Comparison of ENCODE assay signal across 24 cellular contexts in the genomic region with DNA sequence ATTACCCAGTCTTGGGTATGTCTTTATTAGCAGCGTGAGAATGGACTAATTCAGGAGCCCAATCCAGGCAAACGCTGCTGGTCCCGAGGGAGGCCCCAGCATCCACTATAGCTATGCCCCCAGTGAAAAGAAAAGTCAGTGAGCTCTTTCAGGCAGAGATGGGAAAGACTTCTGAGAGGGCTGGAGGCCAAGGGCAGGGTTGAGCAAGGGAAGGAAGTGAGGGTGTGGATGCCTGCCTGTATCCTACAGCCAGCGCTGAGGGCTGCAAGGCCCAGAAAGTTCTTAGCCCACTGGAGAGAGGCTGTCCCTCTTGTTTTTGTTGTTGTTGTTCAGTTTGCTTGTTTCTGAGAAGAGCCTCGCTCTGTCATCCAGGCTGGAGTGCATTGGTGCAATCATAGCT.
"Had no signal": no experiment of that assay in that cellular context is flagged by ENCODE, and none has a peak within 500 bp of the region (broad histone marks: within the 10 kb centered on the region; RNA-seq: fewer than 3 reads in every experiment).

No MANE protein-coding gene starts in this region.

- ATAC-seq: esophagus mucosa; natural killer cell; stimulated activated memory B cell treated with anti-CD40 and anti-IgM and Interleukin-4, amounts not matched to agents 10 μg/mL and 1 μg/mL and 100 μg/mL, for 72 hours; stimulated activated naive CD8-positive, alpha-beta T cell treated with anti-CD3 and anti-CD28 coated beads, Interleukin-15, amount 100 ng/mL, for 72 hours had no signal

- DNase-seq: activated CD4-positive, alpha-beta T cell treated with anti-CD3 and anti-CD28 coated beads for 4 hours; activated CD4-positive, alpha-beta T cell treated with anti-CD3 and anti-CD28 coated beads, Interleukin-2, amount 50 U/mL, for 4 hours; activated effector memory CD4-positive, alpha-beta T cell treated with Interleukin-2 at 50 U/mL for 16 hours; activated naive CD4-positive, alpha-beta T cell treated with Interleukin-2 at 50 U/mL for 16 hours; cortex of kidney; endodermal cell; foreskin fibroblast; head of caudate nucleus; kidney glomerular epithelial cell; natural killer cell; posterior cingulate gyrus; sigmoid colon; small intestine; stimulated activated CD4-positive, alpha-beta T cell treated with anti-CD3 and anti-CD28 coated beads, Interleukin-1b, Interleukin-23, amount 100 ng/mL, for 48 hours; stimulated activated CD4-positive, alpha-beta T cell treated with anti-CD3 and anti-CD28 coated beads, Interleukin-4, amount 100 ng/mL, for 4 hours; stimulated activated CD8-positive, alpha-beta memory T cell treated with anti-CD3 and anti-CD28 coated beads, Interleukin-4, amount 100 ng/mL, for 48 hours; stimulated activated naive CD8-positive, alpha-beta T cell treated with anti-CD3 and anti-CD28 coated beads, Interleukin-15, amount 100 ng/mL, for 72 hours; substantia nigra; thyroid gland had no signal

- H3K4me3 ChIP-seq: ascending aorta, cardiac muscle cell, sigmoid colon, thyroid gland had no signal

- H3K27ac ChIP-seq: ascending aorta, cardiac muscle cell, sigmoid colon, thyroid gland, VCaP had no signal

- H3K9me3 ChIP-seq: ascending aorta, thyroid gland had no signal

- H3K27me3 ChIP-seq: ascending aorta, cardiac muscle cell, sigmoid colon, thyroid gland had no signal

- H3K36me3 ChIP-seq: ascending aorta, cardiac muscle cell, sigmoid colon, thyroid gland had no signal
